Comparison of ENCODE assay signal across 8 cellular contexts in genomic region chr9:33106827-33107621, GRCh38. TPM values are rescaled to one million over a fixed set of nuclear protein-coding genes. Genes with fewer than 3 reads are reported as not detected.
DNase-seq lines count a peak whose midpoint lies in the region; FAIRE-seq and TF ChIP-seq lines count a peak whose summit lies in the region.

No MANE protein-coding gene starts in this region.

- 31% methylated on average over 7 of the region's 10 CpGs for WGBS in esophagus muscularis mucosa

- H3K9me3 ChIP-seq in esophagus muscularis mucosa = no peaks in the 10 kb centered on the region

- no peak for TF ChIP-seq EP300 in esophagus muscularis mucosa (IDR thresholded peaks at IDR 0.05)

- H3K9me3 Mint-ChIP-seq in T-helper 2 cell treated with Interferon-gamma antibody and Interleukin-4, amounts not matched to agents 5 μg/mL and 100 μg/mL, for 36 hours = no peaks in the 10 kb centered on the region

- no peak overlapping the region for H3K27ac Mint-ChIP-seq in T-helper 2 cell treated with Interferon-gamma antibody and Interleukin-4, amounts not matched to agents 5 μg/mL and 100 μg/mL, for 36 hours

- no peaks in the 10 kb centered on the region for H3K27me3 Mint-ChIP-seq in T-helper 2 cell treated with Interferon-gamma antibody and Interleukin-4, amounts not matched to agents 5 μg/mL and 100 μg/mL, for 36 hours (ENCODE audit: low read depth)

- peaks cover 2% of the 10 kb centered on the region for H3K4me1 Mint-ChIP-seq in T-helper 2 cell treated with Interferon-gamma antibody and Interleukin-4, amounts not matched to agents 5 μg/mL and 100 μg/mL, for 36 hours (ENCODE audit: low read depth)

- intact Hi-C loops in esophagus muscularis mucosa (cut with DNase I) = no loop called here

- H3K36me3 Mint-ChIP-seq in T-helper 2 cell treated with Interferon-gamma antibody and Interleukin-4, amounts not matched to agents 5 μg/mL and 100 μg/mL, for 36 hours (ENCODE audit: low read depth) = peaks cover 2% of the 10 kb centered on the region

- peaks cover 13 to 23% (median 21%) of the 10 kb centered on the region in 4 donors for H3K4me1 ChIP-seq in esophagus muscularis mucosa

- FAIRE-seq in RCC 7860 (lab: Jason Lieb, UNC) = peak; percentile 82

- H3K27ac ChIP-seq in esophagus muscularis mucosa (replicated peaks in 1 of 4) = peak overlapping the region; percentile 62 to 67 (median 66)

- no peak for TF ChIP-seq POLR2A in esophagus muscularis mucosa (IDR thresholded peaks at IDR 0.05; ENCODE audit: low read depth)

- H3K27me3 ChIP-seq in esophagus muscularis mucosa = no peaks in the 10 kb centered on the region

- no peak for TF ChIP-seq CTCF in esophagus muscularis mucosa (IDR thresholded peaks at IDR 0.05)

- H3K4me3 Mint-ChIP-seq in T-helper 2 cell treated with Interferon-gamma antibody and Interleukin-4, amounts not matched to agents 5 μg/mL and 100 μg/mL, for 36 hours = no peak overlapping the region

- H3K36me3 ChIP-seq in esophagus muscularis mucosa = peaks cover 7 to 32% (median 15%) of the 10 kb centered on the region in 4 donors

- peak; percentile 85 for DNase-seq in AG08395 (ENCODE audit: low spot score)
- peak; percentile 89 for DNase-seq in RCC 7860 (ENCODE audit: low spot score)
- DNase-seq in esophagus muscularis mucosa (ENCODE audit: extremely low spot score) = no peak
- DNase-seq in myocyte (ENCODE audit: low read depth) = peak; percentile 84
- no peak for DNase-seq in NCI-H1092 (lab: John Stamatoyannopoulos, UW)
- no peak for DNase-seq in nucleus accumbens (lab: John Stamatoyannopoulos, UW)
- no peak for DNase-seq in T-helper 2 cell treated with Interferon-gamma antibody and Interleukin-4, amounts not matched to agents 5 μg/mL and 100 μg/mL, for 36 hours (ENCODE audit: low spot score)
- no peak for DNase-seq in NCI-H2029 treated with DMSO at 0.1 percent for 48 hours (lab: John Stamatoyannopoulos, UW)

- no peak overlapping the region for H3K4me3 ChIP-seq in esophagus muscularis mucosa

RNA-seq across cellular contexts. Expression of gene SMU1, which starts 30.6 kb away (rescaled TPM):
- total RNA-seq in esophagus muscularis mucosa (10 to 100 TPM; 17.8 to 22.6 (median 19.6) TPM), myocyte (19.6 and 20.3 TPM in 2 replicates)
- 11.8 TPM for polyA plus RNA-seq in myocyte (2012)

Comparison
In these comparisons a context has a peak if more than half of its experiments do, and no peak if none do; other contexts are left out.
1. DNase-seq: peak in AG08395 (single experiment), RCC 7860 (single experiment) and myocyte (single experiment); none in esophagus muscularis mucosa (single experiment), NCI-H1092 (single experiment), nucleus accumbens (0 of 56), T-helper 2 cell treated with Interferon-gamma antibody and Interleukin-4, amounts not matched to agents 5 μg/mL and 100 μg/mL, for 36 hours (single experiment) and NCI-H2029 treated with DMSO at 0.1 percent for 48 hours (single experiment).